15 cellular contexts compared by ENCODE assay signal in genomic region chr1:235129774-235130570, GRCh38. TPM values are rescaled to one million over a fixed set of nuclear protein-coding genes. Genes with fewer than 3 reads are reported as not detected.
DNase-seq lines count a peak whose midpoint lies in the region; ATAC-seq, FAIRE-seq and TF ChIP-seq lines count a peak whose summit lies in the region.
"Had no signal": no experiment of that assay in that cellular context is flagged by ENCODE, and none has a peak within 500 bp of the region (broad histone marks: within the 10 kb centered on the region; RNA-seq: fewer than 3 reads in every experiment).

No MANE protein-coding gene starts in this region.

- no peak overlapping the region for H3K4me3 ChIP-seq in BLaER1 treated with 17β-estradiol and CSF1 and Interleukin-3, amounts not matched to agents 10 nM and 100 nM

- H3K27ac Mint-ChIP-seq in activated CD4-positive, alpha-beta memory T cell treated with anti-CD3 and anti-CD28 coated beads, Interleukin-2, amount 10 ng/mL, durations not matched to agents 7 days and 5 days = peak overlapping the region; percentile 57
- peak overlapping the region; percentile 96 for H3K27ac Mint-ChIP-seq in memory B cell
- peak overlapping the region in 2 of 7 donors; percentile 41 to 46 for H3K27ac Mint-ChIP-seq in CD14-positive monocyte

- peaks cover 36 to 75% (median 65%) of the 10 kb centered on the region in 11 experiments for H3K36me3 ChIP-seq in BLaER1 treated with 17β-estradiol and CSF1 and Interleukin-3, amounts not matched to agents 10 nM and 100 nM
- H3K36me3 ChIP-seq: prostate gland had no signal

- TF ChIP-seq POLR2A in GM12891 (IDR thresholded peaks at IDR 0.05; ENCODE audit: low read depth, low read length) = no peak

- POLR2A ChIA-PET in activated CD4-positive, alpha-beta memory T cell treated with anti-CD3 and anti-CD28 coated beads, Interleukin-2, amount 10 ng/mL, durations not matched to agents 7 days and 5 days (lab: Charles Lee) = interaction anchor here (0.6 to 4.2 kb wide), 5 partner anchors 7 to 642 kb away, joined by 3 to 42 read pairs (median 4); partner anchors contain the start of gene IRF2BP2

- H3K9me3 ChIP-seq in BLaER1 treated with 17β-estradiol and CSF1 and Interleukin-3, amounts not matched to agents 10 nM and 100 nM (replicated peaks in 1 of 11) = no peaks in the 10 kb centered on the region
- H3K9me3 ChIP-seq: ascending aorta, heart left ventricle, prostate gland, SJSA1 had no signal

- peaks cover 28 to 33% (median 31%) of the 10 kb centered on the region in 11 experiments for H4K20me1 ChIP-seq in BLaER1 treated with 17β-estradiol and CSF1 and Interleukin-3, amounts not matched to agents 10 nM and 100 nM

- ATAC-seq in memory B cell (ENCODE audit: low read depth) = no peak
- no peak for ATAC-seq in GM21390 (IDR thresholded peaks at IDR 0.05; ENCODE audit: unreplicated experiment)
- ATAC-seq: heart left ventricle had no signal

- no peak for FAIRE-seq in GM12891 (lab: Jason Lieb, UNC)

- peak overlapping the region in 2 of 11 experiments; percentile 97 to 99; a peak in 1 of 22 replicates for H3K9ac ChIP-seq in BLaER1 treated with 17β-estradiol and CSF1 and Interleukin-3, amounts not matched to agents 10 nM and 100 nM

- no peaks in the 10 kb centered on the region for H3K27me3 Mint-ChIP-seq in activated CD4-positive, alpha-beta memory T cell treated with anti-CD3 and anti-CD28 coated beads, Interleukin-2, amount 10 ng/mL, durations not matched to agents 7 days and 5 days
- no peaks in the 10 kb centered on the region for H3K27me3 Mint-ChIP-seq in memory B cell
- no peaks in the 10 kb centered on the region for H3K27me3 Mint-ChIP-seq in CD14-positive monocyte (ENCODE audit: low read depth in 3 of 3)

- H3K9me3 Mint-ChIP-seq in activated CD4-positive, alpha-beta memory T cell treated with anti-CD3 and anti-CD28 coated beads, Interleukin-2, amount 10 ng/mL, durations not matched to agents 7 days and 5 days = no peaks in the 10 kb centered on the region
- H3K9me3 Mint-ChIP-seq in memory B cell = no peaks in the 10 kb centered on the region
- no peaks in the 10 kb centered on the region for H3K9me3 Mint-ChIP-seq in CD14-positive monocyte

- peaks cover 39% of the 10 kb centered on the region for H3K36me3 Mint-ChIP-seq in activated CD4-positive, alpha-beta memory T cell treated with anti-CD3 and anti-CD28 coated beads, Interleukin-2, amount 10 ng/mL, durations not matched to agents 7 days and 5 days (ENCODE audit: low read depth)
- H3K36me3 Mint-ChIP-seq in memory B cell = peaks cover 11% of the 10 kb centered on the region
- H3K36me3 Mint-ChIP-seq in CD14-positive monocyte = peaks cover 31 to 56% of the 10 kb centered on the region in 2 donors

- CTCF ChIA-PET in activated CD4-positive, alpha-beta memory T cell treated with anti-CD3 and anti-CD28 coated beads, Interleukin-2, amount 10 ng/mL, durations not matched to agents 7 days and 5 days (lab: Charles Lee) = interaction anchor here (0.7 to 1.2 kb wide), 3 partner anchors 25 to 1373 kb away, joined by 3 to 6 read pairs (median 3); no protein-coding TSS in a partner anchor

- DNase-seq in GM12891 (ENCODE audit: insufficient read length, low spot score) (no peak), memory B cell (ENCODE audit: low spot score in 2 of 2) (no peak), CD14-positive monocyte (ENCODE audit: low spot score) (no peak), pons (ENCODE audit: low spot score) (no peak), cardiac septum (ENCODE audit: low spot score) (no peak)
- DNase-seq in activated CD4-positive, alpha-beta memory T cell treated with anti-CD3 and anti-CD28 coated beads, Interleukin-2, amount 10 ng/mL, durations not matched to agents 7 days and 5 days = no peak
- DNase-seq: NCI-H1092; NCI-H748 treated with DMSO at 0.1 percent for 48 hours; stimulated activated CD4-positive, alpha-beta T cell treated with anti-CD3 and anti-CD28 coated beads, Interleukin-2, amount 100 ng/mL, for 48 hours had no signal

- no peak overlapping the region for H3K4me3 Mint-ChIP-seq in activated CD4-positive, alpha-beta memory T cell treated with anti-CD3 and anti-CD28 coated beads, Interleukin-2, amount 10 ng/mL, durations not matched to agents 7 days and 5 days
- peak overlapping the region; percentile 50 for H3K4me3 Mint-ChIP-seq in memory B cell
- H3K4me3 Mint-ChIP-seq in CD14-positive monocyte = no peak overlapping the region

- H3K4me1 ChIP-seq in BLaER1 treated with 17β-estradiol and CSF1 and Interleukin-3, amounts not matched to agents 10 nM and 100 nM = peaks cover 21 to 37% (median 25%) of the 10 kb centered on the region in 10 experiments
- H3K4me1 ChIP-seq: prostate gland had no signal

- H3K4me2 ChIP-seq in BLaER1 treated with 17β-estradiol and CSF1 and Interleukin-3, amounts not matched to agents 10 nM and 100 nM = peak overlapping the region in 4 of 11 experiments; percentile 14 to 91 (median 80); a peak in 3 of 22 replicates

- H3K27ac ChIP-seq in BLaER1 treated with 17β-estradiol and CSF1 and Interleukin-3, amounts not matched to agents 10 nM and 100 nM = peak overlapping the region; percentile 34 to 99 (median 96); a peak in 9 of 22 replicates

- H3K4me1 Mint-ChIP-seq in activated CD4-positive, alpha-beta memory T cell treated with anti-CD3 and anti-CD28 coated beads, Interleukin-2, amount 10 ng/mL, durations not matched to agents 7 days and 5 days = peaks cover 31% of the 10 kb centered on the region
- H3K4me1 Mint-ChIP-seq in memory B cell = peaks cover 23% of the 10 kb centered on the region
- H3K4me1 Mint-ChIP-seq in CD14-positive monocyte = peaks cover 18% of the 10 kb centered on the region

- H3K27me3 ChIP-seq in BLaER1 treated with 17β-estradiol and CSF1 and Interleukin-3, amounts not matched to agents 10 nM and 100 nM = no peaks in the 10 kb centered on the region
- H3K27me3 ChIP-seq: ascending aorta, heart left ventricle, SJSA1 had no signal

- TF ChIP-seq CTCF in CD14-positive monocyte (IDR thresholded peaks at IDR 0.05) = no peak

- intact Hi-C loops in CD14-positive monocyte (cut with micrococcal nuclease) = loop anchor here (5.0 to 10.0 kb wide), 2 partner anchors 32 to 195 kb away; partner anchors contain the start of genes ARID4B (in 1 of the 2), GGPS1 (in 1 of the 2) and RBM34 (in 1 of the 2)
- intact Hi-C loops in cardiac septum (cut with DNase I) = loop anchor here (1.0 kb wide), 1 partner anchor 31 kb away; the partner anchor contains the start of gene RBM34

TF ChIP-seq in GM12891, 5 proteins besides CTCF, POLR2A, EP300 and RAD21:
- TF ChIP-seq POU2F2 (IDR thresholded peaks at IDR 0.05; ENCODE audit: low read depth, low read length) (no peak), PAX5 (IDR thresholded peaks at IDR 0.05; ENCODE audit: insufficient read depth, low read length, severe bottlenecking) (no peak), POLR2AphosphoS5 (IDR thresholded peaks at IDR 0.05; ENCODE audit: low read depth, low read length) (peak; percentile 50; the same call in 1 of the 2 replicates), TAF1 (IDR thresholded peaks at IDR 0.05; ENCODE audit: low read depth, low read length) (no peak), SPI1 (IDR thresholded peaks at IDR 0.05; ENCODE audit: low read depth, low read length) (no peak)

RNA-seq across cellular contexts. Expression of gene TOMM20, which starts 1.3 kb away (rescaled TPM):
- 88.5 TPM for polyA plus RNA-seq in GM12891 (2012; ENCODE audit: low read depth, missing spikeins)
- 10 to 100 TPM; 81.4 to 89.3 TPM for total RNA-seq in activated CD4-positive, alpha-beta memory T cell treated with anti-CD3 and anti-CD28 coated beads, Interleukin-2, amount 10 ng/mL, durations not matched to agents 7 days and 5 days
- 10 to 100 TPM; 31.5 to 34.8 TPM for polyA plus RNA-seq in CD14-positive monocyte
- total RNA-seq in cardiac septum = 81.9 TPM

RNA-seq across cellular contexts. Expression of gene RBM34, which starts 31.1 kb away (rescaled TPM):
- 116 TPM for polyA plus RNA-seq in GM12891 (2012; ENCODE audit: low read depth, missing spikeins)
- 100 to 1,000 TPM in 1 of 2 experiments, 10 to 100 TPM in 1; 95.7 to 102 TPM for total RNA-seq in activated CD4-positive, alpha-beta memory T cell treated with anti-CD3 and anti-CD28 coated beads, Interleukin-2, amount 10 ng/mL, durations not matched to agents 7 days and 5 days
- 10 to 100 TPM; 20.5 to 25.7 TPM for polyA plus RNA-seq in CD14-positive monocyte
- 48.8 TPM for total RNA-seq in cardiac septum
